Comparison of ENCODE assay signal across 31 cellular contexts in the genomic region with DNA sequence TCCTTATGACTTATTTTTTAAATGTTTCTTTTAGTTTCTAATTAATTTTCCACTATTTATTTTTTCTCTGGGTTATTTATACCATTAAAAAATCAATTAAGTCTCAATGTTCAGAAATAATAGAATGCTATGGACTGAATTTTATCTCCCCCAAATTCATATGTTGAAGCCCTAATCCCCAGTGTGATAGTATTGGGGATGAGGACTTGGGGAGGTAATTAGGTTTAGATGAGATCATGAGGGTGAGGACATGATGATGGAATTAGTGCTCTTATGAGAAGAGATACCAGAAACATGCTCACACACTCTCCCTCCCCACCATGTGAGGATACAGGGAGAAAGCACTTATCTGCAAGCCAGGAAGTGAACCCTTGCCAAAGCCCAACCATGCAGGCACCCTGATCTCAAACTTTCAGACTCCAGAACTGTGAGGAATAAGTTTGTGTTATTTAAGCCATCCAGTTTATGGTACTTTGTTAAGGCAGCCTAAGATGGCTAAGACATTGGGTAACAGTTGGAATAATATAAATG.
DNase-seq lines count a peak whose midpoint lies in the region; ATAC-seq, FAIRE-seq and TF ChIP-seq lines count a peak whose summit lies in the region.
"Had no signal": no experiment of that assay in that cellular context is flagged by ENCODE, and none has a peak within 500 bp of the region (broad histone marks: within the 10 kb centered on the region; RNA-seq: fewer than 3 reads in every experiment).

No MANE protein-coding gene starts in this region.

- no peak overlapping the region for H3K4me3 Mint-ChIP-seq in astrocyte (ENCODE audit: unreplicated experiment)
- H3K4me3 Mint-ChIP-seq in activated CD4-positive, alpha-beta memory T cell treated with anti-CD3 and anti-CD28 coated beads, Interleukin-2, amount 10 ng/mL, durations not matched to agents 7 days and 5 days = no peak overlapping the region
- H3K4me3 Mint-ChIP-seq: GM23338; IgD-negative memory B cell; natural killer cell treated with Interleukin-12 subunit alpha and Interleukin-12 subunit beta and Interleukin-15 and Interleukin-18, amount 100 ng/mL, for 72 hours; stimulated activated effector memory CD8-positive, alpha-beta T cell treated with anti-CD3 and anti-CD28 coated beads, Interleukin-12 subunit alpha, Interleukin-12 subunit beta, amount 100 ng/mL, for 72 hours; T-helper 2 cell treated with Interferon-gamma antibody and Interleukin-4, amounts not matched to agents 5 μg/mL and 100 μg/mL, for 36 hours; type B pancreatic cell had no signal

- POLR2A ChIA-PET in A673 (lab: Charles Lee; ENCODE audit: low non-redundant PET) = no interaction called here
- POLR2A ChIA-PET in activated CD4-positive, alpha-beta memory T cell treated with anti-CD3 and anti-CD28 coated beads, Interleukin-2, amount 10 ng/mL, durations not matched to agents 7 days and 5 days (lab: Charles Lee) = no interaction called here

- no peak overlapping the region for H3K27ac Mint-ChIP-seq in astrocyte (ENCODE audit: unreplicated experiment)
- H3K27ac Mint-ChIP-seq in activated CD4-positive, alpha-beta memory T cell treated with anti-CD3 and anti-CD28 coated beads, Interleukin-2, amount 10 ng/mL, durations not matched to agents 7 days and 5 days = no peak overlapping the region
- H3K27ac Mint-ChIP-seq: activated naive CD4-positive, alpha-beta T cell treated with anti-CD3 and anti-CD28 coated beads, Interleukin-2, amount 50 U/mL, for 72 hours; activated T-helper 2 cell treated with anti-CD3 and anti-CD28 coated beads, Interferon-gamma antibody, Interleukin-2, Interleukin-4, amounts not matched to agents 10 μg/mL and 5 μg/mL and 100 μg/mL, durations not matched to agents 14 hours and 24 hours and 36 hours; GM23338; IgD-negative memory B cell; natural killer cell treated with Interleukin-12 subunit alpha and Interleukin-12 subunit beta and Interleukin-15 and Interleukin-18, amount 100 ng/mL, for 72 hours; stimulated activated effector memory CD8-positive, alpha-beta T cell treated with anti-CD3 and anti-CD28 coated beads, Interleukin-12 subunit alpha, Interleukin-12 subunit beta, amount 100 ng/mL, for 72 hours; T-helper 2 cell treated with Interferon-gamma antibody and Interleukin-4, amounts not matched to agents 5 μg/mL and 100 μg/mL, for 36 hours; type B pancreatic cell had no signal

- H2AFZ ChIP-seq in astrocyte (ENCODE audit: low read depth, low read length) = no peak overlapping the region
- H2AFZ ChIP-seq: GM23338 had no signal

- no peaks in the 10 kb centered on the region for H3K79me2 ChIP-seq in astrocyte (ENCODE audit: insufficient read depth, low read length)

- H3K4me1 Mint-ChIP-seq in astrocyte (ENCODE audit: low read depth, unreplicated experiment) = no peaks in the 10 kb centered on the region
- peaks cover 1% of the 10 kb centered on the region for H3K4me1 Mint-ChIP-seq in activated CD4-positive, alpha-beta memory T cell treated with anti-CD3 and anti-CD28 coated beads, Interleukin-2, amount 10 ng/mL, durations not matched to agents 7 days and 5 days
- H3K4me1 Mint-ChIP-seq: IgD-negative memory B cell had no signal

- no peak for FAIRE-seq in astrocyte (lab: Jason Lieb, UNC)

- no peaks in the 10 kb centered on the region for H4K20me1 ChIP-seq in astrocyte (ENCODE audit: insufficient read depth, low read length)
- H4K20me1 ChIP-seq: BLaER1 had no signal

- H3K9me3 ChIP-seq in A673 (ENCODE audit: low read depth, low read length, poor library complexity, severe bottlenecking) = no peaks in the 10 kb centered on the region
- no peaks in the 10 kb centered on the region for H3K9me3 ChIP-seq in astrocyte (ENCODE audit: insufficient read depth, low read depth, low read length)
- H3K9me3 ChIP-seq: BLaER1, psoas muscle had no signal

- no peak overlapping the region for H3K27ac ChIP-seq in A673 (ENCODE audit: low read depth, low read length, poor library complexity, severe bottlenecking)
- no peak overlapping the region for H3K27ac ChIP-seq in astrocyte (ENCODE audit: low read depth, low read length)
- H3K27ac ChIP-seq: BLaER1, cardiac muscle cell, coronary artery, epithelial cell of prostate, psoas muscle had no signal

- peaks cover 39% of the 10 kb centered on the region for H3K4me1 ChIP-seq in A673 (ENCODE audit: insufficient read depth, low read length, poor library complexity, severe bottlenecking)
- no peaks in the 10 kb centered on the region for H3K4me1 ChIP-seq in astrocyte (ENCODE audit: insufficient read depth, low read length)
- H3K4me1 ChIP-seq: BLaER1, psoas muscle had no signal

- H3K4me3 ChIP-seq in A673 (ENCODE audit: low read depth, low read length, poor library complexity, severe bottlenecking) (no peak overlapping the region), astrocyte (ENCODE audit: insufficient read depth, low read depth, low read length) (no peak overlapping the region)
- H3K4me3 ChIP-seq: BLaER1, cardiac muscle cell, coronary artery, GM23338, psoas muscle had no signal

- ATAC-seq in left cardiac atrium = peak; percentile 88 to 91
- no peak for ATAC-seq in GM18502 (IDR thresholded peaks at IDR 0.05; ENCODE audit: poor library complexity, unreplicated experiment)
- ATAC-seq: activated naive CD4-positive, alpha-beta T cell treated with anti-CD3 and anti-CD28 coated beads, Interleukin-2, amount 50 U/mL, for 72 hours; GM23338; natural killer cell treated with Interleukin-12 subunit alpha and Interleukin-12 subunit beta and Interleukin-15 and Interleukin-18, amount 100 ng/mL, for 72 hours; Panc1; psoas muscle; stimulated activated effector memory CD8-positive, alpha-beta T cell treated with anti-CD3 and anti-CD28 coated beads, Interleukin-12 subunit alpha, Interleukin-12 subunit beta, amount 100 ng/mL, for 72 hours had no signal

- TF ChIP-seq CTCF in A673 (conservative IDR thresholded peaks at IDR 0.05; ENCODE audit: low read depth, low read length) = no peak
- TF ChIP-seq CTCF in astrocyte (IDR thresholded peaks at IDR 0.05; ENCODE audit: insufficient read depth, low read depth, low read length) = no peak

- H3K27me3 ChIP-seq in A673 (replicated peaks; ENCODE audit: insufficient read depth, low read depth, low read length, poor library complexity) (no peaks in the 10 kb centered on the region), astrocyte (ENCODE audit: insufficient read depth, low read length) (no peaks in the 10 kb centered on the region)
- H3K27me3 ChIP-seq: BLaER1, cardiac muscle cell had no signal

- no TSS peak for BruUV-seq in A673 (replicated peaks; lab: Mats Ljungman, UMichigan)

- CTCF ChIA-PET in A673 (lab: Charles Lee) = no interaction called here
- CTCF ChIA-PET in activated CD4-positive, alpha-beta memory T cell treated with anti-CD3 and anti-CD28 coated beads, Interleukin-2, amount 10 ng/mL, durations not matched to agents 7 days and 5 days (lab: Charles Lee) = no interaction called here

- no peaks in the 10 kb centered on the region for H3K36me3 Mint-ChIP-seq in astrocyte (ENCODE audit: low read depth, unreplicated experiment)
- H3K36me3 Mint-ChIP-seq in activated CD4-positive, alpha-beta memory T cell treated with anti-CD3 and anti-CD28 coated beads, Interleukin-2, amount 10 ng/mL, durations not matched to agents 7 days and 5 days (ENCODE audit: low read depth) = no peaks in the 10 kb centered on the region
- H3K36me3 Mint-ChIP-seq: activated naive CD4-positive, alpha-beta T cell treated with anti-CD3 and anti-CD28 coated beads, Interleukin-2, amount 50 U/mL, for 72 hours; IgD-negative memory B cell; natural killer cell treated with Interleukin-12 subunit alpha and Interleukin-12 subunit beta and Interleukin-15 and Interleukin-18, amount 100 ng/mL, for 72 hours; stimulated activated effector memory CD8-positive, alpha-beta T cell treated with anti-CD3 and anti-CD28 coated beads, Interleukin-12 subunit alpha, Interleukin-12 subunit beta, amount 100 ng/mL, for 72 hours; type B pancreatic cell had no signal

- DNase-seq in A673 (ENCODE audit: low spot score) (peak; percentile 69), EH (ENCODE audit: low read depth) (peak; percentile 20), astrocyte (ENCODE audit: low read depth) (peak; percentile 16), left cardiac atrium (peak; percentile 48), ACHN (no peak), HCEC 1CT (no peak)
- no peak for DNase-seq in activated CD4-positive, alpha-beta memory T cell treated with anti-CD3 and anti-CD28 coated beads, Interleukin-2, amount 10 ng/mL, durations not matched to agents 7 days and 5 days
- DNase-seq: anterior cingulate cortex; DMS153; effector CD8-positive, alpha-beta T cell; GF-D8; NCI-H1092; NCI-H187; NCI-H524 treated with DMSO at 0.1 percent for 48 hours; occipital lobe; psoas muscle; stimulated activated CD4-positive, alpha-beta T cell treated with anti-CD3 and anti-CD28 coated beads, Interleukin-15, amount 100 ng/mL, for 24 hours had no signal

- in situ Hi-C loops in ACHN (cut with HindIII; ENCODE audit: low pct_ligation_motif_present, low pct_unique_long_range_greater_than_20kb, low sequenced_read_pairs) = no loop called here

- intact Hi-C loops in A673 (cut with micrococcal nuclease; ENCODE audit: unreplicated experiment) = loop anchor here (5.0 kb wide), 1 partner anchor 192 kb away; no protein-coding TSS in a partner anchor
- intact Hi-C loops in left cardiac atrium (cut with DNase I) = no loop called here

- no peak overlapping the region for H3K9ac ChIP-seq in astrocyte (ENCODE audit: low read length)
- H3K9ac ChIP-seq: BLaER1 had no signal

- no peaks in the 10 kb centered on the region for H3K9me3 Mint-ChIP-seq in astrocyte (ENCODE audit: unreplicated experiment)
- no peaks in the 10 kb centered on the region for H3K9me3 Mint-ChIP-seq in activated CD4-positive, alpha-beta memory T cell treated with anti-CD3 and anti-CD28 coated beads, Interleukin-2, amount 10 ng/mL, durations not matched to agents 7 days and 5 days
- H3K9me3 Mint-ChIP-seq: activated naive CD4-positive, alpha-beta T cell treated with anti-CD3 and anti-CD28 coated beads, Interleukin-2, amount 50 U/mL, for 72 hours; activated T-helper 2 cell treated with anti-CD3 and anti-CD28 coated beads, Interferon-gamma antibody, Interleukin-2, Interleukin-4, amounts not matched to agents 10 μg/mL and 5 μg/mL and 100 μg/mL, durations not matched to agents 14 hours and 24 hours and 36 hours; GM23338; IgD-negative memory B cell; natural killer cell treated with Interleukin-12 subunit alpha and Interleukin-12 subunit beta and Interleukin-15 and Interleukin-18, amount 100 ng/mL, for 72 hours; stimulated activated effector memory CD8-positive, alpha-beta T cell treated with anti-CD3 and anti-CD28 coated beads, Interleukin-12 subunit alpha, Interleukin-12 subunit beta, amount 100 ng/mL, for 72 hours; type B pancreatic cell had no signal

- no peaks in the 10 kb centered on the region for H3K27me3 Mint-ChIP-seq in astrocyte (ENCODE audit: low read depth, unreplicated experiment)
- H3K27me3 Mint-ChIP-seq in activated CD4-positive, alpha-beta memory T cell treated with anti-CD3 and anti-CD28 coated beads, Interleukin-2, amount 10 ng/mL, durations not matched to agents 7 days and 5 days = no peaks in the 10 kb centered on the region
- H3K27me3 Mint-ChIP-seq: IgD-negative memory B cell; natural killer cell treated with Interleukin-12 subunit alpha and Interleukin-12 subunit beta and Interleukin-15 and Interleukin-18, amount 100 ng/mL, for 72 hours; type B pancreatic cell had no signal

- no peak overlapping the region for H3K4me2 ChIP-seq in astrocyte (ENCODE audit: low read length)
- H3K4me2 ChIP-seq: BLaER1, GM23338 had no signal

- H3K36me3 ChIP-seq in A673 (ENCODE audit: insufficient read depth, low read length, poor library complexity, severe bottlenecking) (no peaks in the 10 kb centered on the region), astrocyte (ENCODE audit: insufficient read depth, low read length) (no peaks in the 10 kb centered on the region)
- H3K36me3 ChIP-seq: BLaER1, cardiac muscle cell had no signal

Comparison
In these comparisons a context has a peak if more than half of its experiments do, and no peak if none do; other contexts are left out.
1. DNase-seq: peak in A673 (single experiment), EH (single experiment), astrocyte (single experiment) and left cardiac atrium (single experiment); none in ACHN (single experiment), activated CD4-positive, alpha-beta memory T cell treated with anti-CD3 and anti-CD28 coated beads, Interleukin-2, amount 10 ng/mL, durations not matched to agents 7 days and 5 days (single experiment) and HCEC 1CT (single experiment).